Comparison of ENCODE assay signal across 21 cellular contexts in genomic region chr12:110922652-110923051, GRCh38. TPM values are rescaled to one million over a fixed set of nuclear protein-coding genes. Genes with fewer than 3 reads are reported as not detected.
"Had no signal": no experiment of that assay in that cellular context is flagged by ENCODE, and none has a peak within 500 bp of the region (broad histone marks: within the 10 kb centered on the region; RNA-seq: fewer than 3 reads in every experiment).

No MANE protein-coding gene starts in this region.

- H3K4me1 ChIP-seq: lower lobe of right lung had no signal

- H3K9me3 Mint-ChIP-seq: memory B cell; natural killer cell treated with Interleukin-12 subunit alpha and Interleukin-12 subunit beta and Interleukin-15 and Interleukin-18, amount 100 ng/mL, for 72 hours had no signal

- H3K27ac ChIP-seq: lower lobe of right lung, neutrophil, right atrium auricular region had no signal

- H3K4me3 ChIP-seq: heart right ventricle, lower lobe of right lung, right atrium auricular region had no signal

- H3K36me3 Mint-ChIP-seq: memory B cell; natural killer cell treated with Interleukin-12 subunit alpha and Interleukin-12 subunit beta and Interleukin-15 and Interleukin-18, amount 100 ng/mL, for 72 hours had no signal

- H3K27ac Mint-ChIP-seq: memory B cell; natural killer cell treated with Interleukin-12 subunit alpha and Interleukin-12 subunit beta and Interleukin-15 and Interleukin-18, amount 100 ng/mL, for 72 hours had no signal

- H3K4me3 Mint-ChIP-seq: memory B cell; natural killer cell treated with Interleukin-12 subunit alpha and Interleukin-12 subunit beta and Interleukin-15 and Interleukin-18, amount 100 ng/mL, for 72 hours had no signal

- DNase-seq: cortex of kidney; effector memory CD4-positive, alpha-beta T cell; heart right ventricle; hypothalamus; lower lobe of right lung; midbrain; small intestine; stimulated activated CD4-positive, alpha-beta T cell treated with anti-CD3 and anti-CD28 coated beads, Interleukin-2, amount 100 ng/mL, for 48 hours; stimulated activated naive CD4-positive, alpha-beta T cell treated with Interleukin-2 at 50 U/mL for 16 hours; trophoblast cell had no signal

- H3K36me3 ChIP-seq: lower lobe of right lung, neutrophil, right atrium auricular region had no signal

- ATAC-seq: esophagus mucosa; heart right ventricle; left lobe of liver; lower lobe of right lung; natural killer cell treated with Interleukin-12 subunit alpha and Interleukin-12 subunit beta and Interleukin-15 and Interleukin-18, amount 100 ng/mL, for 72 hours had no signal

- H3K27me3 ChIP-seq: right atrium auricular region had no signal

- H3K9me3 ChIP-seq: heart right ventricle, lower lobe of right lung, neutrophil, right atrium auricular region had no signal

RNA-seq across cellular contexts. Expression of gene MYL2, which starts 2.3 kb away (rescaled TPM):
- total RNA-seq: fibroblast of lung; frontal cortex; left lobe of liver; lower lobe of right lung; natural killer cell treated with Interleukin-12 subunit alpha and Interleukin-12 subunit beta and Interleukin-15 and Interleukin-18, amount 100 ng/mL, for 72 hours; osteoblast; pulmonary artery endothelial cell had no signal
- polyA plus RNA-seq: fibroblast of lung, urinary bladder had no signal
